Comparison of ENCODE assay signal across 8 cellular contexts in the genomic region with DNA sequence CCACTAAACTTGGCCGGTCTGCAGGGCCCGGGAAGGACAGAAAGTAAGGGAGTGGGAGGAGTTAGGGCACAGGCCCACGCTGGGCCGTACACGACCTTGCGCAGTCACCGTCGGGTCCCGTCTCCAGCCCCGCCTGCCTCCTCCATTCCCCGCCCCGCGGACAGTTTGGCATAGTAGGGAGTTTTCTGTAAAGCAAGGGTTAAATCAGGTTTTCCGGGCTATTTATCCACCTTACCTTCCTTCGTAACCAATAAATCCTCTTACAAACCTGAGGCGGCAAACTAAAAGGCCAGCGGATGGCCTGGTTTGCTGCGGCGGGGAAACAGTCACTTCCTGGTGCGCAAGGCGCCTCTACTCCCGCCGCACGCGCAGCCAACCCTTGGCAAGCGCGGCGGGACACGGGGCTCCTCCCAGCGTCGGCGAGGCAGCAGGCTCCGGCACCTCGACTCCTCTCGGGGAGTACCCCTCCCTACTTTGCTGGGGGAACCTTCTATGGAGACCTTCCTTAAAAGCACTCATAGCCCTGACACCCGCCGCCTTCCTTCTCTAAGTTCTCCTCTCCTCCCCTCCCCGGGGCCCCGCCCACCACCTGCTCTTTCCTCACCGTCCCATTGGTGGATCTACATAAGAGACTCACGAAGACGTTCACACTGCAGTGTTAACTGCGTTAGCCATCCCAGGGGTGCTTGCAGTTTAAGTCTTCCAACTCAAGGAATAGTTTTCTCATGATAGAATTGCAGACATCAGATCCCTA. TPM values are rescaled to one million over a fixed set of nuclear protein-coding genes. Genes with fewer than 3 reads are reported as not detected.
DNase-seq lines count a peak whose midpoint lies in the region; ATAC-seq and TF ChIP-seq lines count a peak whose summit lies in the region.

A gene with protein sequence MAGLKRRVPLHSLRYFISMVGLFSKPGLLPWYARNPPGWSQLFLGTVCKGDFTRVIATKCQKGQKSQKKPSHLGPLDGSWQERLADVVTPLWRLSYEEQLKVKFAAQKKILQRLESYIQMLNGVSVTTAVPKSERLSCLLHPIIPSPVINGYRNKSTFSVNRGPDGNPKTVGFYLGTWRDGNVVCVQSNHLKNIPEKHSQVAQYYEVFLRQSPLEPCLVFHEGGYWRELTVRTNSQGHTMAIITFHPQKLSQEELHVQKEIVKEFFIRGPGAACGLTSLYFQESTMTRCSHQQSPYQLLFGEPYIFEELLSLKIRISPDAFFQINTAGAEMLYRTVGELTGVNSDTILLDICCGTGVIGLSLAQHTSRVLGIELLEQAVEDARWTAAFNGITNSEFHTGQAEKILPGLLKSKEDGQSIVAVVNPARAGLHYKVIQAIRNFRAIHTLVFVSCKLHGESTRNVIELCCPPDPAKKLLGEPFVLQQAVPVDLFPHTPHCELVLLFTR (minus strand): TSS at position 563 of the 754 bp plus-strand sequence. CDS start 9,822 bp downstream, outside the sequence.

- H3K27me3 Mint-ChIP-seq in activated naive CD8-positive, alpha-beta T cell treated with anti-CD3 and anti-CD28 coated beads, Interleukin-2, amount 50 U/mL, for 24 hours, result no peaks in the 10 kb centered on the region

- H3K4me1 ChIP-seq in heart right ventricle (peaks cover 0 to 8% (median 0%) of the 10 kb centered on the region in 9 donors), upper lobe of right lung (no peaks in the 10 kb centered on the region)

- peaks cover 7% of the 10 kb centered on the region for H3K36me3 Mint-ChIP-seq in activated naive CD8-positive, alpha-beta T cell treated with anti-CD3 and anti-CD28 coated beads, Interleukin-2, amount 50 U/mL, for 24 hours (ENCODE audit: low read depth)

- H3K27ac ChIP-seq in heart right ventricle (peak within 1 kb of the TSS; percentile 69 to 93 (median 89)), upper lobe of right lung (peak within 1 kb of the TSS; percentile 92)

- H3K4me1 Mint-ChIP-seq in activated naive CD8-positive, alpha-beta T cell treated with anti-CD3 and anti-CD28 coated beads, Interleukin-2, amount 50 U/mL, for 24 hours, result peaks cover 20% of the 10 kb centered on the region

- peak; percentile 91 for ATAC-seq in HG02623 (IDR thresholded peaks at IDR 0.05; ENCODE audit: unreplicated experiment)
- ATAC-seq in activated naive CD8-positive, alpha-beta T cell treated with anti-CD3 and anti-CD28 coated beads, Interleukin-2, amount 50 U/mL, for 24 hours, result peak; percentile 94
- peak; percentile 95 to 99 (median 98) for ATAC-seq in heart right ventricle
- ATAC-seq in upper lobe of right lung, result peak; percentile 98

- H3K4me3 Mint-ChIP-seq in activated naive CD8-positive, alpha-beta T cell treated with anti-CD3 and anti-CD28 coated beads, Interleukin-2, amount 50 U/mL, for 24 hours, result peak within 1 kb of the TSS; percentile 87

- no peak for TF ChIP-seq CTCF in GM12865 (IDR thresholded peaks at IDR 0.05; ENCODE audit: insufficient read depth, low read depth, low read length, missing control alignments)
- no peak for TF ChIP-seq CTCF in heart right ventricle (IDR thresholded peaks at IDR 0.05)
- TF ChIP-seq CTCF in upper lobe of right lung (IDR thresholded peaks at IDR 0.05), result no peak

- H3K4me3 ChIP-seq in GM12865 (ENCODE audit: low read depth, low read length) (peak within 1 kb of the TSS; percentile 84), heart right ventricle (peak within 1 kb of the TSS; percentile 24 to 79 (median 68)), upper lobe of right lung (peak within 1 kb of the TSS; percentile 61)

- WGBS in heart right ventricle, 2 donors, result 0% methylated on average over 36 to 43 of the region's 43 CpGs

- intact Hi-C loops in heart right ventricle (cut with DNase I), result loop anchor here in 2 of 10 donors (1.0 to 5.0 kb wide), 2 partner anchors 46 kb away; a partner anchor contains a TSS
- intact Hi-C loops in posterior vena cava (cut with DNase I), result no loop called here
- intact Hi-C loops in upper lobe of right lung (cut with DNase I), result no loop called here

- DNase-seq in GM12865 (ENCODE audit: low read depth) (peak; percentile 86), NCI-H1092 treated with DMSO at 0.1 percent for 48 hours (lab: John Stamatoyannopoulos, UW) (peak; percentile 72), SW480 (ENCODE audit: low spot score) (peak; percentile 63), heart right ventricle (peak; percentile 73 to 74), posterior vena cava (ENCODE audit: low spot score) (peak; percentile 92), upper lobe of right lung (peak; percentile 91)
- peak; percentile 77 for DNase-seq in activated naive CD8-positive, alpha-beta T cell treated with anti-CD3 and anti-CD28 coated beads, Interleukin-2, amount 50 U/mL, for 24 hours

- no peaks in the 10 kb centered on the region for H3K9me3 Mint-ChIP-seq in activated naive CD8-positive, alpha-beta T cell treated with anti-CD3 and anti-CD28 coated beads, Interleukin-2, amount 50 U/mL, for 24 hours

- peak within 1 kb of the TSS; percentile 95 for H3K27ac Mint-ChIP-seq in activated naive CD8-positive, alpha-beta T cell treated with anti-CD3 and anti-CD28 coated beads, Interleukin-2, amount 50 U/mL, for 24 hours

- no peaks in the 10 kb centered on the region for H3K36me3 ChIP-seq in heart right ventricle
- no peaks in the 10 kb centered on the region for H3K36me3 ChIP-seq in upper lobe of right lung

- no peaks in the 10 kb centered on the region for H3K9me3 ChIP-seq in heart right ventricle
- no peaks in the 10 kb centered on the region for H3K9me3 ChIP-seq in upper lobe of right lung

- H3K27me3 ChIP-seq in heart right ventricle (no peaks in the 10 kb centered on the region), upper lobe of right lung (no peaks in the 10 kb centered on the region)

RNA-seq across cellular contexts. Expression of the gene that starts here (rescaled TPM):
- total RNA-seq in heart right ventricle (10 to 100 TPM; 12.8 to 21.2 (median 16.3) TPM), posterior vena cava (10 to 100 TPM; 12.9 to 14.7 TPM), upper lobe of right lung (20.9 TPM)
- polyA plus RNA-seq in heart right ventricle, result 1 to 10 TPM; 8.2 to 9.0 TPM

Comparison
In these comparisons a context has a peak if more than half of its experiments do, and no peak if none do; other contexts are left out.
1. Peak in every context shown above with its lines: DNase-seq, ATAC-seq, H3K4me3 ChIP-seq and H3K27ac ChIP-seq.